Comparison of ENCODE assay signal across 8 cellular contexts in genomic region chr18:35582899-35583558, GRCh38. TPM values are rescaled to one million over a fixed set of nuclear protein-coding genes. Genes with fewer than 3 reads are reported as not detected.
A peak's percentile ranks its signal among the peaks of the same experiment; 100 is the strongest.
DNase-seq lines count a peak whose midpoint lies in the region; FAIRE-seq and TF ChIP-seq lines count a peak whose summit lies in the region.

No MANE protein-coding gene starts in this region.

- peaks cover 9% of the 10 kb centered on the region for H3K4me1 Mint-ChIP-seq in astrocyte (ENCODE audit: low read depth, unreplicated experiment)

- TF ChIP-seq CTCF in astrocyte (IDR thresholded peaks at IDR 0.05; ENCODE audit: insufficient read depth, low read depth, low read length) (no peak), ovary (IDR thresholded peaks at IDR 0.05) (no peak)

- H3K27ac ChIP-seq in astrocyte (ENCODE audit: low read depth, low read length): peak overlapping the region; percentile 75
- peak overlapping the region; percentile 52 for H3K27ac ChIP-seq in mesodermal cell (ENCODE audit: low read depth, low read length, severe bottlenecking)
- H3K27ac ChIP-seq in ovary: no peak overlapping the region

- peaks cover 56% of the 10 kb centered on the region for H4K20me1 ChIP-seq in astrocyte (ENCODE audit: insufficient read depth, low read length)

- DNase-seq in DMS53 treated with DMSO at 0.1 percent for 48 hours (lab: John Stamatoyannopoulos, UW; ENCODE audit: unreplicated experiment) (peak; percentile 87), NCI-H1105 (lab: John Stamatoyannopoulos, UW) (peak; percentile 72), astrocyte (ENCODE audit: low read depth) (peak; percentile 58), ovary (no peak), UCSD-AML1 (lab: John Stamatoyannopoulos, UW; ENCODE audit: unreplicated experiment) (no peak), ACHN (no peak), NCI-H2196 treated with DMSO at 0.1 percent for 48 hours (lab: John Stamatoyannopoulos, UW; ENCODE audit: unreplicated experiment) (no peak)

- TF ChIP-seq EP300 in ovary (IDR thresholded peaks at IDR 0.05): no peak

- H3K27ac Mint-ChIP-seq in astrocyte (ENCODE audit: unreplicated experiment): no peak overlapping the region

- H3K9me3 ChIP-seq in astrocyte (ENCODE audit: insufficient read depth, low read depth, low read length): peaks cover 2% of the 10 kb centered on the region
- H3K9me3 ChIP-seq in mesodermal cell (ENCODE audit: control insufficient read depth, low read length): peaks cover 31% of the 10 kb centered on the region
- H3K9me3 ChIP-seq in ovary: no peaks in the 10 kb centered on the region

- H3K27me3 ChIP-seq in astrocyte (ENCODE audit: insufficient read depth, low read length) (no peaks in the 10 kb centered on the region), ovary (no peaks in the 10 kb centered on the region)

- no peak overlapping the region for H2AFZ ChIP-seq in astrocyte (ENCODE audit: low read depth, low read length)

- H3K36me3 Mint-ChIP-seq in astrocyte (ENCODE audit: low read depth, unreplicated experiment): peaks cover 2% of the 10 kb centered on the region

- TF ChIP-seq POLR2A in ovary (IDR thresholded peaks at IDR 0.05): no peak

- H3K4me3 ChIP-seq in astrocyte (ENCODE audit: insufficient read depth, low read depth, low read length): peak overlapping the region; percentile 94
- H3K4me3 ChIP-seq in mesodermal cell (ENCODE audit: extremely low read depth, insufficient read depth, low read length, poor library complexity, severe bottlenecking): peak overlapping the region; percentile 67
- H3K4me3 ChIP-seq in ovary: no peak overlapping the region

- H3K79me2 ChIP-seq in astrocyte (ENCODE audit: insufficient read depth, low read length): peaks cover 66% of the 10 kb centered on the region

- peak overlapping the region; percentile 92 for H3K9ac ChIP-seq in astrocyte (ENCODE audit: low read length)

- peak overlapping the region; percentile 98 for H3K4me2 ChIP-seq in astrocyte (ENCODE audit: low read length)

- 66 to 76% methylated on average over 4 of the region's 6 CpGs for WGBS in mesodermal cell (ENCODE audit: insufficient coverage in 2 of 2), 2 experiments
- 54 to 58% (median 55%) methylated on average over 6 of the region's 6 CpGs for WGBS in ovary, 3 donors

- H3K4me1 ChIP-seq in astrocyte (ENCODE audit: insufficient read depth, low read length) (peaks cover 16% of the 10 kb centered on the region), mesodermal cell (ENCODE audit: control insufficient read depth, insufficient read depth, low read length, poor library complexity, severe bottlenecking) (peaks cover 13% of the 10 kb centered on the region), ovary (ENCODE audit: insufficient read depth) (peaks cover 4% of the 10 kb centered on the region)

- peaks cover 5% of the 10 kb centered on the region for H3K9me3 Mint-ChIP-seq in astrocyte (ENCODE audit: unreplicated experiment)

- H3K4me3 Mint-ChIP-seq in astrocyte (ENCODE audit: unreplicated experiment): peak overlapping the region; percentile 90

- H3K36me3 ChIP-seq in astrocyte (ENCODE audit: insufficient read depth, low read length) (no peaks in the 10 kb centered on the region), mesodermal cell (ENCODE audit: control insufficient read depth, insufficient read depth, low read length) (peaks cover 32% of the 10 kb centered on the region), ovary (no peaks in the 10 kb centered on the region)

- in situ Hi-C loops in ACHN (cut with HindIII; ENCODE audit: low pct_ligation_motif_present, low pct_unique_long_range_greater_than_20kb, low sequenced_read_pairs): no loop called here

- intact Hi-C loops in ovary (cut with DNase I): loop anchor here in 1 of 4 donors (10.0 kb wide), 1 partner anchor 78 kb away; no protein-coding TSS in a partner anchor

- H3K27me3 Mint-ChIP-seq in astrocyte (ENCODE audit: low read depth, unreplicated experiment): no peaks in the 10 kb centered on the region

- no peak for FAIRE-seq in astrocyte (lab: Jason Lieb, UNC)

RNA-seq across cellular contexts. Expression of gene GALNT1, which starts 1.5 kb away (rescaled TPM):
- total RNA-seq in astrocyte (124 and 127 TPM in 2 replicates), ovary (10 to 100 TPM; 20.0 to 60.2 (median 40.4) TPM)
- polyA plus RNA-seq in mesodermal cell (2013, experiment 1 of 2): 93.3 TPM
- 108 TPM for polyA plus RNA-seq in mesodermal cell (2013, experiment 2 of 2)
- 10 to 100 TPM; 20.5 to 45.9 TPM for polyA plus RNA-seq in ovary

Comparison
In these comparisons a context has a peak if more than half of its experiments do, and no peak if none do; other contexts are left out.
1. DNase-seq: peak in DMS53 treated with DMSO at 0.1 percent for 48 hours (single experiment), NCI-H1105 (single experiment) and astrocyte (single experiment); none in ovary (0 of 5), UCSD-AML1 (single experiment), ACHN (single experiment) and NCI-H2196 treated with DMSO at 0.1 percent for 48 hours (single experiment).
2. H3K27ac ChIP-seq: peak in astrocyte (single experiment) and mesodermal cell (single experiment); none in ovary (0 of 2).